In the genomic region with DNA sequence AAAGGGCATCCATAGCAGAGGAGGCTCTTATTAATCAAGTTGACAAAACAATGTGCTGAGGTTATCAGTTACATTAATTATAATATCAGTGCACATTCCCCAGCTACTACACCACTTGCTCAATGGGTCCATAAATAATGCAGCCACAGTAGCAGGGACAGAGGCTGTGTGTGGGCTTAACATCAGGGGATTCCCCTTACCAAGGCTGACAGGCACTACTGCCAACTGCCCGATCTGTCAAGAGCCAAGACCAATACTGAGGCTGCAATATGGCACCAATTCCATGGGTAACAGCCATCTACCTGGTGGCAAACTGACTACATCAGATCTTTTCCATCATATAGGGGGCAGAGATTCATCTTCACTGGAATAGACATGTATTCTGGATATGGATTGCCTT, we compare ENCODE assay signal across 15 cellular contexts. TPM values are rescaled to one million over a fixed set of nuclear protein-coding genes. Genes with fewer than 3 reads are reported as not detected.
DNase-seq lines count a peak whose midpoint lies in the region; ATAC-seq lines count a peak whose summit lies in the region.
"Had no signal": no experiment of that assay in that cellular context is flagged by ENCODE, and none has a peak within 500 bp of the region (broad histone marks: within the 10 kb centered on the region; RNA-seq: fewer than 3 reads in every experiment).

No MANE protein-coding gene starts in this region.

- H3K79me2 ChIP-seq in Karpas-422 (ENCODE audit: low read length), result peaks cover 9% of the 10 kb centered on the region; the same call in 1 of the 2 replicates

- H3K9me3 Mint-ChIP-seq in activated T-cell treated with anti-CD3 and anti-CD28 coated beads, Interleukin-2, amount 50 U/mL, for 24 hours, result no peaks in the 10 kb centered on the region
- peaks cover 3% of the 10 kb centered on the region for H3K9me3 Mint-ChIP-seq in activated T-cell treated with anti-CD3 and anti-CD28 coated beads, Interleukin-2, amount 50 U/mL, for 4 hours
- no peaks in the 10 kb centered on the region for H3K9me3 Mint-ChIP-seq in immature natural killer cell
- peaks cover 0 to 3% of the 10 kb centered on the region in 2 donors for H3K9me3 Mint-ChIP-seq in stimulated activated naive B cell treated with anti-CD40 and anti-IgM and Interleukin-4, amounts not matched to agents 10 μg/mL and 1 μg/mL and 100 μg/mL, for 72 hours

- DNase-seq in activated T-cell treated with anti-CD3 and anti-CD28 coated beads, Interleukin-2, amount 50 U/mL, for 24 hours, result no peak
- DNase-seq in activated T-cell treated with anti-CD3 and anti-CD28 coated beads, Interleukin-2, amount 50 U/mL, for 4 hours, result no peak
- DNase-seq in Karpas-422 (no peak), immature natural killer cell (no peak), DMS153 (lab: John Stamatoyannopoulos, UW) (no peak)
- DNase-seq in stimulated activated naive B cell treated with anti-CD40 and anti-IgM and Interleukin-4, amounts not matched to agents 10 μg/mL and 1 μg/mL and 100 μg/mL, for 72 hours, result no peak
- DNase-seq: Caco-2; CD8-positive, alpha-beta memory T cell; DMS53; GF-D8; H7 had no signal

- peaks cover 30% of the 10 kb centered on the region for H3K4me1 Mint-ChIP-seq in activated T-cell treated with anti-CD3 and anti-CD28 coated beads, Interleukin-2, amount 50 U/mL, for 24 hours (ENCODE audit: low read depth)
- peaks cover 18% of the 10 kb centered on the region for H3K4me1 Mint-ChIP-seq in activated T-cell treated with anti-CD3 and anti-CD28 coated beads, Interleukin-2, amount 50 U/mL, for 4 hours (ENCODE audit: low read depth)
- H3K4me1 Mint-ChIP-seq in immature natural killer cell, result peaks cover 63 to 74% of the 10 kb centered on the region in 2 donors
- peaks cover 16 to 36% of the 10 kb centered on the region in 2 donors for H3K4me1 Mint-ChIP-seq in stimulated activated naive B cell treated with anti-CD40 and anti-IgM and Interleukin-4, amounts not matched to agents 10 μg/mL and 1 μg/mL and 100 μg/mL, for 72 hours
- H3K4me1 Mint-ChIP-seq: GM23338 had no signal

- no peak overlapping the region for H2AFZ ChIP-seq in Karpas-422 (ENCODE audit: low read length)
- H2AFZ ChIP-seq: GM23338 had no signal

- no peaks in the 10 kb centered on the region for H3K9me3 ChIP-seq in Karpas-422 (ENCODE audit: low read length)

- no peak overlapping the region for H3K4me2 ChIP-seq in Karpas-422 (ENCODE audit: low read depth, low read length, poor library complexity, severe bottlenecking)
- H3K4me2 ChIP-seq: GM23338 had no signal

- H3K27me3 Mint-ChIP-seq in activated T-cell treated with anti-CD3 and anti-CD28 coated beads, Interleukin-2, amount 50 U/mL, for 24 hours, result no peaks in the 10 kb centered on the region
- no peaks in the 10 kb centered on the region for H3K27me3 Mint-ChIP-seq in activated T-cell treated with anti-CD3 and anti-CD28 coated beads, Interleukin-2, amount 50 U/mL, for 4 hours (ENCODE audit: low read depth)
- peaks cover 0 to 3% (median 2%) of the 10 kb centered on the region in 3 donors for H3K27me3 Mint-ChIP-seq in immature natural killer cell (ENCODE audit: low read depth in 3 of 3)
- H3K27me3 Mint-ChIP-seq in stimulated activated naive B cell treated with anti-CD40 and anti-IgM and Interleukin-4, amounts not matched to agents 10 μg/mL and 1 μg/mL and 100 μg/mL, for 72 hours, result no peaks in the 10 kb centered on the region
- H3K27me3 Mint-ChIP-seq: CD8-positive, alpha-beta memory T cell had no signal

- no peak for ATAC-seq in activated T-cell treated with anti-CD3 and anti-CD28 coated beads, Interleukin-2, amount 50 U/mL, for 4 hours
- ATAC-seq in stimulated activated naive B cell treated with anti-CD40 and anti-IgM and Interleukin-4, amounts not matched to agents 10 μg/mL and 1 μg/mL and 100 μg/mL, for 72 hours (replicated peaks), result peak; percentile 63 to 67
- ATAC-seq in GM21526 (IDR thresholded peaks at IDR 0.05; ENCODE audit: low FRiP score, unreplicated experiment), result no peak
- ATAC-seq: GM23338 had no signal

- peak overlapping the region; percentile 41 for H3K27ac Mint-ChIP-seq in activated T-cell treated with anti-CD3 and anti-CD28 coated beads, Interleukin-2, amount 50 U/mL, for 24 hours
- H3K27ac Mint-ChIP-seq in immature natural killer cell, result peak overlapping the region; percentile 2 to 76 (median 72)
- H3K27ac Mint-ChIP-seq in stimulated activated naive B cell treated with anti-CD40 and anti-IgM and Interleukin-4, amounts not matched to agents 10 μg/mL and 1 μg/mL and 100 μg/mL, for 72 hours, result peak overlapping the region; percentile 44
- H3K27ac Mint-ChIP-seq: GM23338 had no signal

- peak overlapping the region; percentile 86 for H3K27ac ChIP-seq in Karpas-422 (ENCODE audit: low read length)
- H3K27ac ChIP-seq: 22Rv1, BLaER1 had no signal

- no peaks in the 10 kb centered on the region for H3K9me2 ChIP-seq in Karpas-422 (replicated peaks; ENCODE audit: insufficient read depth, low read length)

- H3K4me3 Mint-ChIP-seq in activated T-cell treated with anti-CD3 and anti-CD28 coated beads, Interleukin-2, amount 50 U/mL, for 24 hours, result no peak overlapping the region
- no peak overlapping the region for H3K4me3 Mint-ChIP-seq in activated T-cell treated with anti-CD3 and anti-CD28 coated beads, Interleukin-2, amount 50 U/mL, for 4 hours
- no peak overlapping the region for H3K4me3 Mint-ChIP-seq in immature natural killer cell
- H3K4me3 Mint-ChIP-seq in stimulated activated naive B cell treated with anti-CD40 and anti-IgM and Interleukin-4, amounts not matched to agents 10 μg/mL and 1 μg/mL and 100 μg/mL, for 72 hours, result no peak overlapping the region
- H3K4me3 Mint-ChIP-seq: CD8-positive, alpha-beta memory T cell; GM23338 had no signal

- no peaks in the 10 kb centered on the region for H3K27me3 ChIP-seq in Karpas-422 (ENCODE audit: low read length)
- H3K27me3 ChIP-seq: BLaER1 had no signal

- H3K4me3 ChIP-seq in Karpas-422 (ENCODE audit: low read length), result no peak overlapping the region
- H3K4me3 ChIP-seq: BLaER1, GM23338 had no signal

- H3K36me3 ChIP-seq in Karpas-422 (ENCODE audit: insufficient read depth, low read length), result peaks cover 27% of the 10 kb centered on the region; the same call in 1 of the 2 replicates

- no peak overlapping the region for H3K9ac ChIP-seq in Karpas-422 (ENCODE audit: low read length)
- H3K9ac ChIP-seq: BLaER1 had no signal

- H3K4me1 ChIP-seq in Karpas-422 (ENCODE audit: low read length), result peaks cover 38% of the 10 kb centered on the region
- H3K4me1 ChIP-seq: Caco-2 had no signal

- H4K20me1 ChIP-seq in Karpas-422 (ENCODE audit: insufficient read depth, low read depth, low read length), result 0 out of 2 replicates have a peak, but pooled peaks cover 6% of the 10 kb centered on the region
- H4K20me1 ChIP-seq: BLaER1 had no signal

- H3K36me3 Mint-ChIP-seq in activated T-cell treated with anti-CD3 and anti-CD28 coated beads, Interleukin-2, amount 50 U/mL, for 24 hours (ENCODE audit: low read depth), result peaks cover 96% of the 10 kb centered on the region
- H3K36me3 Mint-ChIP-seq in activated T-cell treated with anti-CD3 and anti-CD28 coated beads, Interleukin-2, amount 50 U/mL, for 4 hours (ENCODE audit: insufficient read depth), result peaks cover 77% of the 10 kb centered on the region
- H3K36me3 Mint-ChIP-seq in immature natural killer cell, result peaks cover 46 to 52% (median 49%) of the 10 kb centered on the region in 3 donors
- H3K36me3 Mint-ChIP-seq in stimulated activated naive B cell treated with anti-CD40 and anti-IgM and Interleukin-4, amounts not matched to agents 10 μg/mL and 1 μg/mL and 100 μg/mL, for 72 hours, result peaks cover 70 to 86% of the 10 kb centered on the region in 2 donors

RNA-seq across cellular contexts. Expression of gene CD164, which starts 22.0 kb away (rescaled TPM):
- total RNA-seq in activated T-cell treated with anti-CD3 and anti-CD28 coated beads, Interleukin-2, amount 50 U/mL, for 4 hours, result 100 to 1,000 TPM; 236 to 295 (median 239) TPM
- total RNA-seq in Karpas-422 (2014; rRNA removed; shearing (Covaris generic); ENCODE audit: low replicate concordance), result 83.0 and 175 TPM in 2 replicates
- 100 to 1,000 TPM; 433 to 825 (median 521) TPM for polyA plus RNA-seq in immature natural killer cell

Comparison
In these comparisons a context has a peak if more than half of its experiments do, and no peak if none do; other contexts are left out.
1. ATAC-seq: peak in stimulated activated naive B cell treated with anti-CD40 and anti-IgM and Interleukin-4, amounts not matched to agents 10 μg/mL and 1 μg/mL and 100 μg/mL, for 72 hours (2 of 2); none in activated T-cell treated with anti-CD3 and anti-CD28 coated beads, Interleukin-2, amount 50 U/mL, for 4 hours (0 of 2) and GM21526 (single experiment).
2. Peak in every context shown above with its lines, with median percentiles within 50 percentile points of each other: H3K27ac Mint-ChIP-seq.